ENCODE assay signal across 8 cellular contexts in the genomic region with DNA sequence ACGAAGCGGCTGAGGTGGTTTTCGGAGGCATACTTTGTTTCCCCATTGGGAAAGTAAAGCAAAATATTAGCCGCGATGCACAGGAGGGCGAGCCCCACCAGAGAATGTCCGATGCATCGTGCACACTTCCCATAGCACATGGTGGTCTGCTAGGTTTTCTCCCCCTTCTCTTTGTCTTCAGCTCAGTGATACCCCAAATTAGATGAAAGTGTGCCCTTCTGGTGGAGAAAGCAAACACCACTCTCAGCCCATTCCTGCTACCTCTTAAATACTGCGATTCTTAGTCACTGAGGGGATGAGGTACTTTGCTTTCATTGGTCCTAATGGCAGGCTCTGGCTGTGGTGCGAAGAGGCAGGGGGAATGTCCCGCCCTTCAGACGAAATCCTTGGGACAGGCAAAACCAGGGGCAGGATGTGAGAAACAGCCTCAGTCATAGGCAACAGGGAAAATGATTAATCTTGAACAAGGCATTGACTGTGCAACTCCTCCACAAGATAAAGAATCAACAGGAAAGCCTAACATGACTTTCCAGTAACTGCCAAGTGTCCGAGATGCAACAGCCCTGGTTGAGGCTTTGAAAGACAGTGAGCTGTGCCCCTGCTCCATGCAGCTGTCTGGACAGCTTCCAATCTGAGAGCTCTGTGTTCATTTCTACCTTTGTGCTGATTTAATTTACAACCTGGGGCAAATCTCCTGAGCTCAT. TPM values are rescaled to one million over a fixed set of nuclear protein-coding genes. Genes with fewer than 3 reads are reported as not detected.
DNase-seq lines count a peak whose midpoint lies in the region; ATAC-seq and TF ChIP-seq lines count a peak whose summit lies in the region.

A gene with protein sequence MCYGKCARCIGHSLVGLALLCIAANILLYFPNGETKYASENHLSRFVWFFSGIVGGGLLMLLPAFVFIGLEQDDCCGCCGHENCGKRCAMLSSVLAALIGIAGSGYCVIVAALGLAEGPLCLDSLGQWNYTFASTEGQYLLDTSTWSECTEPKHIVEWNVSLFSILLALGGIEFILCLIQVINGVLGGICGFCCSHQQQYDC (minus strand): TSS at position 242 of the 704 bp plus-strand sequence. CDS start 102 bp downstream, at position 140.

- H3K4me3 ChIP-seq in right lobe of liver (peak within 1 kb of the TSS; percentile 26 to 49 (median 33)), upper lobe of left lung (peak within 1 kb of the TSS; percentile 2 to 61 (median 50))

- 28% methylated on average over 6 of the region's 13 CpGs for WGBS in right lobe of liver (ENCODE audit: insufficient coverage, low coverage, low lambda C conversion rate, missing lambda C conversion rate)
- 24 to 33% methylated on average over 13 of the region's 13 CpGs for WGBS in upper lobe of left lung, 2 donors

- H3K4me1 ChIP-seq in right lobe of liver (peaks cover 0 to 61% (median 16%) of the 10 kb centered on the region in 4 donors), upper lobe of left lung (peaks cover 30 to 47% (median 36%) of the 10 kb centered on the region in 4 donors)

- H3K27me3 ChIP-seq in right lobe of liver (no peaks in the 10 kb centered on the region), upper lobe of left lung (no peaks in the 10 kb centered on the region)

- intact Hi-C loops in right lobe of liver (cut with DNase I): no loop called here

- H3K27ac ChIP-seq in caudate nucleus (ENCODE audit: low read depth, low read length) (peak within 1 kb of the TSS; percentile 19), right lobe of liver (peak within 1 kb of the TSS; percentile 60 to 67 (median 62)), upper lobe of left lung (peak within 1 kb of the TSS; percentile 82 to 87 (median 84))

- TF ChIP-seq CTCF in right lobe of liver (IDR thresholded peaks at IDR 0.05) (no peak), upper lobe of left lung (IDR thresholded peaks at IDR 0.05) (peak in 3 of 6 experiments; percentile 20 to 37 (median 22))

- ATAC-seq in right lobe of liver: peak; percentile 71 to 87 (median 76)
- peak; percentile 90 to 93 for ATAC-seq in upper lobe of left lung (ENCODE audit: low FRiP score in 2 of 2)
- no peak for ATAC-seq in HG03108 (IDR thresholded peaks at IDR 0.05; ENCODE audit: unreplicated experiment)
- no peak for ATAC-seq in GM21367 (IDR thresholded peaks at IDR 0.05; ENCODE audit: unreplicated experiment)

- TF ChIP-seq POLR2A in right lobe of liver (IDR thresholded peaks at IDR 0.05) (peak; percentile 77), upper lobe of left lung (IDR thresholded peaks at IDR 0.05) (peak in 3 of 4 donors; percentile 65 to 93 (median 82))

- no peaks in the 10 kb centered on the region for H3K36me3 ChIP-seq in right lobe of liver
- peaks cover 0 to 21% (median 2%) of the 10 kb centered on the region in 4 donors for H3K36me3 ChIP-seq in upper lobe of left lung

- DNase-seq in AG08395 (ENCODE audit: low spot score) (peak; percentile 51), NCI-H146 (lab: John Stamatoyannopoulos, UW) (peak; percentile 71), caudate nucleus (lab: John Stamatoyannopoulos, UW) (no peak), right lobe of liver (peak in 2 of 3 donors; percentile 60 to 64), upper lobe of left lung (peak in 1 of 2 donors; percentile 82), CD1c-positive myeloid dendritic cell (ENCODE audit: extremely low spot score) (no peak)

- peak in 3 of 4 donors; percentile 11 to 87 (median 82) for TF ChIP-seq EP300 in upper lobe of left lung (IDR thresholded peaks at IDR 0.05)

- H3K9me3 ChIP-seq in right lobe of liver (no peaks in the 10 kb centered on the region), upper lobe of left lung (no peaks in the 10 kb centered on the region)

RNA-seq across cellular contexts. Expression of the gene that starts here (rescaled TPM):
- total RNA-seq in right lobe of liver (10 to 100 TPM in 5 of 6 experiments, 1 to 10 TPM in 1; 7.9 to 63.0 (median 47.5) TPM), upper lobe of left lung (100 to 1,000 TPM in 4 of 6 donors, 10 to 100 TPM in 2; 40.9 to 337 (median 197) TPM)

Comparison
In these comparisons a context has a peak if more than half of its experiments do, and no peak if none do; other contexts are left out.
1. DNase-seq: peak in AG08395 (single experiment), NCI-H146 (single experiment) and right lobe of liver (2 of 3); none in caudate nucleus (0 of 61) and CD1c-positive myeloid dendritic cell (single experiment).
2. H3K27ac ChIP-seq: peak in every context shown above with its lines; median percentile 84 in upper lobe of left lung; 62 in right lobe of liver; 19 in caudate nucleus.
3. ATAC-seq: peak in right lobe of liver (4 of 4) and upper lobe of left lung (2 of 2); none in HG03108 (single experiment) and GM21367 (single experiment).